In genomic region chrX:72297953-72298730, GRCh38 we compare ENCODE assay signal across 10 cellular contexts. TPM values are rescaled to one million over a fixed set of nuclear protein-coding genes. Genes with fewer than 3 reads are reported as not detected.
DNase-seq lines count a peak whose midpoint lies in the region; ATAC-seq, FAIRE-seq and TF ChIP-seq lines count a peak whose summit lies in the region.
"Had no signal": no experiment of that assay in that cellular context is flagged by ENCODE, and none has a peak within 500 bp of the region (broad histone marks: within the 10 kb centered on the region; RNA-seq: fewer than 3 reads in every experiment).

No MANE protein-coding gene starts in this region.

- no peak overlapping the region for H3K27ac ChIP-seq in AG04450 (ENCODE audit: low read depth, low read length)

- H3K36me3 Mint-ChIP-seq in stimulated activated memory B cell treated with anti-CD40 and anti-IgM and Interleukin-4, amounts not matched to agents 10 μg/mL and 1 μg/mL and 100 μg/mL, for 72 hours, result no peaks in the 10 kb centered on the region
- H3K36me3 Mint-ChIP-seq: memory B cell had no signal

- CTCF ChIA-PET in AG04450 (lab: Charles Lee), result interaction anchor here (0.6 to 0.8 kb wide), 3 partner anchors 21 to 242 kb away, joined by 3 to 4 read pairs (median 3); partner anchors contain the start of gene RPS4X

- DNase-seq in AG04450 (ENCODE audit: low read depth, low spot score), result no peak
- no peak for DNase-seq in GM18507 (ENCODE audit: extremely low spot score, insufficient read length, low read depth)
- DNase-seq in NB4 (ENCODE audit: low read depth), result peak; percentile 71
- no peak for DNase-seq in epithelial cell of proximal tubule (ENCODE audit: low read depth)
- no peak for DNase-seq in amygdala (lab: John Stamatoyannopoulos, UW)
- DNase-seq in NCI-H2081 treated with DMSO at 0.1 percent for 48 hours (lab: John Stamatoyannopoulos, UW), result no peak

- H3K9me3 ChIP-seq in AG04450 (ENCODE audit: control insufficient read depth, insufficient read depth, low read length), result no peaks in the 10 kb centered on the region

- TF ChIP-seq POLR2A in NB4 (IDR thresholded peaks at IDR 0.05; ENCODE audit: extremely low read depth, insufficient read length), result no peak

- H3K27me3 ChIP-seq in AG04450 (ENCODE audit: control insufficient read depth, insufficient read depth, low read length), result peaks cover 34% of the 10 kb centered on the region

- FAIRE-seq in GM18507 (lab: Jason Lieb, UNC), result peak; percentile 67

- H3K4me1 Mint-ChIP-seq in stimulated activated memory B cell treated with anti-CD40 and anti-IgM and Interleukin-4, amounts not matched to agents 10 μg/mL and 1 μg/mL and 100 μg/mL, for 72 hours, result no peaks in the 10 kb centered on the region
- H3K4me1 Mint-ChIP-seq: brain, memory B cell had no signal

- TF ChIP-seq CTCF in AG04450 (IDR thresholded peaks at IDR 0.05; ENCODE audit: low read depth, low read length) (peak; percentile 31), NB4 (IDR thresholded peaks at IDR 0.05; ENCODE audit: low read depth, low read length) (peak; percentile 55), epithelial cell of proximal tubule (conservative IDR thresholded peaks at IDR 0.05; ENCODE audit: low read depth, low read length) (peak; percentile 47)

- no peak overlapping the region for H3K27ac Mint-ChIP-seq in stimulated activated memory B cell treated with anti-CD40 and anti-IgM and Interleukin-4, amounts not matched to agents 10 μg/mL and 1 μg/mL and 100 μg/mL, for 72 hours
- H3K27ac Mint-ChIP-seq: brain, memory B cell had no signal

- ATAC-seq in stimulated activated memory B cell treated with anti-CD40 and anti-IgM and Interleukin-4, amounts not matched to agents 10 μg/mL and 1 μg/mL and 100 μg/mL, for 72 hours, result no peak
- no peak for ATAC-seq in GM21529 (IDR thresholded peaks at IDR 0.05; ENCODE audit: unreplicated experiment)

- peaks cover 68% of the 10 kb centered on the region for H3K27me3 Mint-ChIP-seq in stimulated activated memory B cell treated with anti-CD40 and anti-IgM and Interleukin-4, amounts not matched to agents 10 μg/mL and 1 μg/mL and 100 μg/mL, for 72 hours

- no peaks in the 10 kb centered on the region for H3K9me3 Mint-ChIP-seq in stimulated activated memory B cell treated with anti-CD40 and anti-IgM and Interleukin-4, amounts not matched to agents 10 μg/mL and 1 μg/mL and 100 μg/mL, for 72 hours
- H3K9me3 Mint-ChIP-seq: memory B cell had no signal

- POLR2A ChIA-PET in AG04450 (lab: Yijun Ruan, JAX), result no interaction called here

- H3K4me3 ChIP-seq in AG04450 (ENCODE audit: low read depth, low read length) (no peak overlapping the region), NB4 (ENCODE audit: low read depth, low read length) (no peak overlapping the region), epithelial cell of proximal tubule (ENCODE audit: low read depth, low read length) (no peak overlapping the region)

- no peak overlapping the region for H3K4me3 Mint-ChIP-seq in stimulated activated memory B cell treated with anti-CD40 and anti-IgM and Interleukin-4, amounts not matched to agents 10 μg/mL and 1 μg/mL and 100 μg/mL, for 72 hours
- H3K4me3 Mint-ChIP-seq: brain, memory B cell had no signal

RNA-seq across cellular contexts. Expression of gene CITED1, which starts 7.6 kb away (rescaled TPM):
- polyA plus RNA-seq in AG04450 (2011; rRNA removed), result 0.12 and 0.16 TPM in 2 replicates
- not detected in 2 replicates for polyA minus RNA-seq in AG04450 (2011; rRNA and poly(A)+ RNA removed)
- not detected in 2 replicates for total RNA-seq in epithelial cell of proximal tubule

RNA-seq across cellular contexts. Expression of gene RPS4X, which starts 21.1 kb away (rescaled TPM):
- polyA plus RNA-seq in AG04450 (2011; rRNA removed), result 1,497 and 1,578 TPM in 2 replicates
- 383 and 406 TPM in 2 replicates for polyA minus RNA-seq in AG04450 (2011; rRNA and poly(A)+ RNA removed)
- 593 and 741 TPM in 2 replicates for total RNA-seq in epithelial cell of proximal tubule

RNA-seq across cellular contexts. Expression of gene ERCC6L, which starts 59.3 kb away (rescaled TPM):
- 1.3 and 1.7 TPM in 2 replicates for polyA plus RNA-seq in AG04450 (2011; rRNA removed)
- polyA minus RNA-seq in AG04450 (2011; rRNA and poly(A)+ RNA removed), result 0.78 and 2.3 TPM in 2 replicates
- 6.6 and 9.5 TPM in 2 replicates for total RNA-seq in epithelial cell of proximal tubule
